In the genomic region with DNA sequence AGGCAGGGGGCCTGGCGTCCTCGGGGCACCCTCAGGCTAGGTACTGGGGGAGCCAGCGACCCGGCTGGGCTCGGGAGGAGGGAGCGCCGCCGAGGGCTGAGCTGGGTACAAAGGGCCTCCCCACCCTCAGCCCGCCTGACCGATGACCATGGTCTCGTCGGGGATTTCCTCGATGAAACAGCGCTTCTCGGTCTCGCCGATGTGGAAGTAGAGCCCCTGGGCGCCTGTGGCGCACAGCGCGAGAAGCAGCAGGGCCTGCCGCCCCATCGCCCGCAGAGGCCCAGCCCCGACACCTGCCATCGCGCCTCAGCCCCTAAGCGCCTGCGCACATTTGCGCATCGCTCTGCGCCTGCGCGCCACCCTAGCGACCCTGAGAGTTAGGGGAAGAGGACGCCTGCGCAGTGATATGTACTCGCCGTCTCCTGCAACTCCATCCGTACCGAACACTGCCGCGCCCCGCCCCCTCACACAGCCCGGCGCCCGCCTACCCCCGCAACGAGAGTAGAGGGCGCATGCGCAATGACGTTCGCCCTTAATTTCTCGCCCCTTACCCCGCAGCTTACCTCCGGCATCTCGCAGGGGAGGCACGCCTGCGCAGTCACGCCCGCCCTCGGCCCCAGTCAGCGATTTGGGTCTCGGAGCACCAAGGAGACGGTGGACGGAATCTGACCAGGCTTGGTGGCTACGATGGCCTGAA, we compare ENCODE assay signal across 1 cellular context.
TF ChIP-seq lines count a peak whose summit lies in the region.

Gene TMED4, minus strand, starts transcription at position 325 of the 697 bp plus-strand sequence. Its CDS starts 25 bp downstream, at position 300.

TF ChIP-seq in liver, 16 proteins besides CTCF, POLR2A, EP300 and RAD21 (continued from another document):
- TF ChIP-seq SP1 (IDR thresholded peaks at IDR 0.05) (peak; percentile 68), EGR1 (IDR thresholded peaks at IDR 0.05; ENCODE audit: low read depth in 2 of 2) (peak; percentile 83 to 96)
